Comparison of ENCODE assay signal across 10 cellular contexts in genomic region chr22:21780259-21780658, GRCh38.
"Had no signal": no experiment of that assay in that cellular context is flagged by ENCODE, and none has a peak within 500 bp of the region (broad histone marks: within the 10 kb centered on the region; RNA-seq: fewer than 3 reads in every experiment).

No MANE protein-coding gene starts in this region.

- DNase-seq: activated CD4-positive, alpha-beta T cell treated with anti-CD3 and anti-CD28 coated beads, Interleukin-2, amount 50 U/mL, for 1 hour; activated naive CD4-positive, alpha-beta T cell; activated T-cell treated with anti-CD3 and anti-CD28 coated beads, Interleukin-2, amount 50 U/mL, for 72 hours; midbrain; stimulated activated naive CD4-positive, alpha-beta T cell; substantia nigra; trophoblast cell had no signal

- H3K4me3 ChIP-seq: adrenal gland, hepatocyte, right lobe of liver had no signal

- H3K27ac Mint-ChIP-seq: activated T-cell treated with anti-CD3 and anti-CD28 coated beads, Interleukin-2, amount 50 U/mL, for 72 hours had no signal

- H3K27ac ChIP-seq: adrenal gland, hepatocyte, right lobe of liver had no signal

- H3K4me2 ChIP-seq: hepatocyte had no signal

- H3K27me3 ChIP-seq: adrenal gland, hepatocyte, right lobe of liver had no signal

- ATAC-seq: activated T-cell treated with anti-CD3 and anti-CD28 coated beads, Interleukin-2, amount 50 U/mL, for 72 hours; right lobe of liver had no signal

- H3K9me3 Mint-ChIP-seq: activated T-cell treated with anti-CD3 and anti-CD28 coated beads, Interleukin-2, amount 50 U/mL, for 72 hours had no signal

- H3K4me3 Mint-ChIP-seq: activated T-cell treated with anti-CD3 and anti-CD28 coated beads, Interleukin-2, amount 50 U/mL, for 72 hours had no signal

- H2AFZ ChIP-seq: hepatocyte had no signal
